19 cellular contexts compared by ENCODE assay signal in the genomic region with DNA sequence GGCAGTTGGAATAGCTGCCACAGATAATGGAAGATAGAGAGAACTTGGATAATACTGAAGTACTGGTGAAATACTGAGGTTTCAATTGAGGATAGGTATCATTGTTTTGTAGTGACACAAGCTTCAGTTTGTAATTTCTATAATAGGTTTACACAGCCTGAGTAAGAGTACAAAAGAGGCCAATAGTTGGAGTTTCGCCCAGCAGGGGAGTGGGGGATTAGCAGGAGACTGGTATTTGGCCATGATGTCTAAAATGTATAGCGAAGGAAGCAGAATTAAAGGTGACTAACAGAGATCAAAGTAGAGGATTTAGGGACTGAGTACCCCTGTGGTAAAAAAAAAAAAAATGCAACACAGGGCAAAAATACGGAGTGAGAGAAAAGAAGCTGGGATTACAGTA.
"Had no signal": no experiment of that assay in that cellular context is flagged by ENCODE, and none has a peak within 500 bp of the region (broad histone marks: within the 10 kb centered on the region; RNA-seq: fewer than 3 reads in every experiment).

No MANE protein-coding gene starts in this region.

- H3K27me3 ChIP-seq: hepatocyte, neutrophil, thyroid gland, upper lobe of left lung, uterus had no signal

- H3K4me3 ChIP-seq: coronary artery, hepatocyte, lung, psoas muscle, thyroid gland, upper lobe of left lung, uterus had no signal

- H3K4me1 ChIP-seq: psoas muscle, thyroid gland, upper lobe of left lung, uterus had no signal

- H3K27ac ChIP-seq: coronary artery, hepatocyte, neutrophil, psoas muscle, thyroid gland, upper lobe of left lung, uterus had no signal

- DNase-seq: effector CD8-positive, alpha-beta T cell; foreskin melanocyte; head of caudate nucleus; left colon; left ventricle myocardium superior; mesenchymal stem cell; midbrain; naive B cell; psoas muscle; retina; stimulated activated naive CD4-positive, alpha-beta T cell; thyroid gland; upper lobe of left lung; uterus had no signal

- ATAC-seq: left colon, left ventricle myocardium superior, psoas muscle, sciatic nerve had no signal

- H3K9me3 ChIP-seq: neutrophil, psoas muscle, thyroid gland, upper lobe of left lung, uterus had no signal

- H3K36me3 ChIP-seq: neutrophil, thyroid gland, upper lobe of left lung, uterus had no signal
